In genomic region chr2:86231680-86232372, GRCh38 we compare ENCODE assay signal across 2 cellular contexts.
TF ChIP-seq lines count a peak whose summit lies in the region.

No MANE protein-coding gene starts in this region.

TF ChIP-seq in HepG2, 621 proteins besides CTCF, POLR2A, EP300 and RAD21:
- TF ChIP-seq ZNF513 (CRISPR knock-in tag; conservative IDR thresholded peaks at IDR 0.05) (no peak), NR2F2 (IDR thresholded peaks at IDR 0.05; ENCODE audit: borderline replicate concordance, low read depth) (no peak), SP1 (IDR thresholded peaks at IDR 0.05) (no peak), SP1 (CRISPR knock-in tag; IDR thresholded peaks at IDR 0.05) (no peak), MLLT10 (CRISPR knock-in tag; IDR thresholded peaks at IDR 0.05) (no peak), SIN3A (IDR thresholded peaks at IDR 0.05; ENCODE audit: borderline replicate concordance, low read depth, low read length) (no peak), FOXC1 (CRISPR knock-in tag; IDR thresholded peaks at IDR 0.05; ENCODE audit: borderline replicate concordance) (no peak), ZNF354B (CRISPR knock-in tag; IDR thresholded peaks at IDR 0.05) (no peak), CENPT (CRISPR knock-in tag; IDR thresholded peaks at IDR 0.05; ENCODE audit: low read depth) (no peak), ZNF296 (CRISPR knock-in tag; conservative IDR thresholded peaks at IDR 0.05) (no peak), ZNF792 (CRISPR knock-in tag; IDR thresholded peaks at IDR 0.05) (no peak)
- TF ChIP-seq, protein P1, sequence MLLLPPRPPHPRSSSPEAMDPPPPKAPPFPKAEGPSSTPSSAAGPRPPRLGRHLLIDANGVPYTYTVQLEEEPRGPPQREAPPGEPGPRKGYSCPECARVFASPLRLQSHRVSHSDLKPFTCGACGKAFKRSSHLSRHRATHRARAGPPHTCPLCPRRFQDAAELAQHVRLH (CRISPR knock-in tag; IDR thresholded peaks at IDR 0.05; ENCODE audit: borderline replicate concordance, low read depth), result no peak
- TF ChIP-seq, protein P2, sequence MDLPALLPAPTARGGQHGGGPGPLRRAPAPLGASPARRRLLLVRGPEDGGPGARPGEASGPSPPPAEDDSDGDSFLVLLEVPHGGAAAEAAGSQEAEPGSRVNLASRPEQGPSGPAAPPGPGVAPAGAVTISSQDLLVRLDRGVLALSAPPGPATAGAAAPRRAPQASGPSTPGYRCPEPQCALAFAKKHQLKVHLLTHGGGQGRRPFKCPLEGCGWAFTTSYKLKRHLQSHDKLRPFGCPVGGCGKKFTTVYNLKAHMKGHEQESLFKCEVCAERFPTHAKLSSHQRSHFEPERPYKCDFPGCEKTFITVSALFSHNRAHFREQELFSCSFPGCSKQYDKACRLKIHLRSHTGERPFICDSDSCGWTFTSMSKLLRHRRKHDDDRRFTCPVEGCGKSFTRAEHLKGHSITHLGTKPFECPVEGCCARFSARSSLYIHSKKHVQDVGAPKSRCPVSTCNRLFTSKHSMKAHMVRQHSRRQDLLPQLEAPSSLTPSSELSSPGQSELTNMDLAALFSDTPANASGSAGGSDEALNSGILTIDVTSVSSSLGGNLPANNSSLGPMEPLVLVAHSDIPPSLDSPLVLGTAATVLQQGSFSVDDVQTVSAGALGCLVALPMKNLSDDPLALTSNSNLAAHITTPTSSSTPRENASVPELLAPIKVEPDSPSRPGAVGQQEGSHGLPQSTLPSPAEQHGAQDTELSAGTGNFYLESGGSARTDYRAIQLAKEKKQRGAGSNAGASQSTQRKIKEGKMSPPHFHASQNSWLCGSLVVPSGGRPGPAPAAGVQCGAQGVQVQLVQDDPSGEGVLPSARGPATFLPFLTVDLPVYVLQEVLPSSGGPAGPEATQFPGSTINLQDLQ (CRISPR knock-in tag; IDR thresholded peaks at IDR 0.05), result no peak
TF ChIP-seq in HepG2: peak in this region for 0.

TF ChIP-seq in H1, 55 proteins besides CTCF, POLR2A, EP300 and RAD21:
- TF ChIP-seq CTBP2 (IDR thresholded peaks at IDR 0.05; ENCODE audit: borderline replicate concordance, insufficient read depth, insufficient read length, low read length) (no peak), POLR2AphosphoS5 (IDR thresholded peaks at IDR 0.05; ENCODE audit: low read depth, low read length) (no peak), JUN (IDR thresholded peaks at IDR 0.05; ENCODE audit: low read depth, low read length) (no peak), EGR1 (IDR thresholded peaks at IDR 0.05; ENCODE audit: borderline replicate concordance, low read depth, low read length) (no peak)
- TF ChIP-seq, protein P3, sequence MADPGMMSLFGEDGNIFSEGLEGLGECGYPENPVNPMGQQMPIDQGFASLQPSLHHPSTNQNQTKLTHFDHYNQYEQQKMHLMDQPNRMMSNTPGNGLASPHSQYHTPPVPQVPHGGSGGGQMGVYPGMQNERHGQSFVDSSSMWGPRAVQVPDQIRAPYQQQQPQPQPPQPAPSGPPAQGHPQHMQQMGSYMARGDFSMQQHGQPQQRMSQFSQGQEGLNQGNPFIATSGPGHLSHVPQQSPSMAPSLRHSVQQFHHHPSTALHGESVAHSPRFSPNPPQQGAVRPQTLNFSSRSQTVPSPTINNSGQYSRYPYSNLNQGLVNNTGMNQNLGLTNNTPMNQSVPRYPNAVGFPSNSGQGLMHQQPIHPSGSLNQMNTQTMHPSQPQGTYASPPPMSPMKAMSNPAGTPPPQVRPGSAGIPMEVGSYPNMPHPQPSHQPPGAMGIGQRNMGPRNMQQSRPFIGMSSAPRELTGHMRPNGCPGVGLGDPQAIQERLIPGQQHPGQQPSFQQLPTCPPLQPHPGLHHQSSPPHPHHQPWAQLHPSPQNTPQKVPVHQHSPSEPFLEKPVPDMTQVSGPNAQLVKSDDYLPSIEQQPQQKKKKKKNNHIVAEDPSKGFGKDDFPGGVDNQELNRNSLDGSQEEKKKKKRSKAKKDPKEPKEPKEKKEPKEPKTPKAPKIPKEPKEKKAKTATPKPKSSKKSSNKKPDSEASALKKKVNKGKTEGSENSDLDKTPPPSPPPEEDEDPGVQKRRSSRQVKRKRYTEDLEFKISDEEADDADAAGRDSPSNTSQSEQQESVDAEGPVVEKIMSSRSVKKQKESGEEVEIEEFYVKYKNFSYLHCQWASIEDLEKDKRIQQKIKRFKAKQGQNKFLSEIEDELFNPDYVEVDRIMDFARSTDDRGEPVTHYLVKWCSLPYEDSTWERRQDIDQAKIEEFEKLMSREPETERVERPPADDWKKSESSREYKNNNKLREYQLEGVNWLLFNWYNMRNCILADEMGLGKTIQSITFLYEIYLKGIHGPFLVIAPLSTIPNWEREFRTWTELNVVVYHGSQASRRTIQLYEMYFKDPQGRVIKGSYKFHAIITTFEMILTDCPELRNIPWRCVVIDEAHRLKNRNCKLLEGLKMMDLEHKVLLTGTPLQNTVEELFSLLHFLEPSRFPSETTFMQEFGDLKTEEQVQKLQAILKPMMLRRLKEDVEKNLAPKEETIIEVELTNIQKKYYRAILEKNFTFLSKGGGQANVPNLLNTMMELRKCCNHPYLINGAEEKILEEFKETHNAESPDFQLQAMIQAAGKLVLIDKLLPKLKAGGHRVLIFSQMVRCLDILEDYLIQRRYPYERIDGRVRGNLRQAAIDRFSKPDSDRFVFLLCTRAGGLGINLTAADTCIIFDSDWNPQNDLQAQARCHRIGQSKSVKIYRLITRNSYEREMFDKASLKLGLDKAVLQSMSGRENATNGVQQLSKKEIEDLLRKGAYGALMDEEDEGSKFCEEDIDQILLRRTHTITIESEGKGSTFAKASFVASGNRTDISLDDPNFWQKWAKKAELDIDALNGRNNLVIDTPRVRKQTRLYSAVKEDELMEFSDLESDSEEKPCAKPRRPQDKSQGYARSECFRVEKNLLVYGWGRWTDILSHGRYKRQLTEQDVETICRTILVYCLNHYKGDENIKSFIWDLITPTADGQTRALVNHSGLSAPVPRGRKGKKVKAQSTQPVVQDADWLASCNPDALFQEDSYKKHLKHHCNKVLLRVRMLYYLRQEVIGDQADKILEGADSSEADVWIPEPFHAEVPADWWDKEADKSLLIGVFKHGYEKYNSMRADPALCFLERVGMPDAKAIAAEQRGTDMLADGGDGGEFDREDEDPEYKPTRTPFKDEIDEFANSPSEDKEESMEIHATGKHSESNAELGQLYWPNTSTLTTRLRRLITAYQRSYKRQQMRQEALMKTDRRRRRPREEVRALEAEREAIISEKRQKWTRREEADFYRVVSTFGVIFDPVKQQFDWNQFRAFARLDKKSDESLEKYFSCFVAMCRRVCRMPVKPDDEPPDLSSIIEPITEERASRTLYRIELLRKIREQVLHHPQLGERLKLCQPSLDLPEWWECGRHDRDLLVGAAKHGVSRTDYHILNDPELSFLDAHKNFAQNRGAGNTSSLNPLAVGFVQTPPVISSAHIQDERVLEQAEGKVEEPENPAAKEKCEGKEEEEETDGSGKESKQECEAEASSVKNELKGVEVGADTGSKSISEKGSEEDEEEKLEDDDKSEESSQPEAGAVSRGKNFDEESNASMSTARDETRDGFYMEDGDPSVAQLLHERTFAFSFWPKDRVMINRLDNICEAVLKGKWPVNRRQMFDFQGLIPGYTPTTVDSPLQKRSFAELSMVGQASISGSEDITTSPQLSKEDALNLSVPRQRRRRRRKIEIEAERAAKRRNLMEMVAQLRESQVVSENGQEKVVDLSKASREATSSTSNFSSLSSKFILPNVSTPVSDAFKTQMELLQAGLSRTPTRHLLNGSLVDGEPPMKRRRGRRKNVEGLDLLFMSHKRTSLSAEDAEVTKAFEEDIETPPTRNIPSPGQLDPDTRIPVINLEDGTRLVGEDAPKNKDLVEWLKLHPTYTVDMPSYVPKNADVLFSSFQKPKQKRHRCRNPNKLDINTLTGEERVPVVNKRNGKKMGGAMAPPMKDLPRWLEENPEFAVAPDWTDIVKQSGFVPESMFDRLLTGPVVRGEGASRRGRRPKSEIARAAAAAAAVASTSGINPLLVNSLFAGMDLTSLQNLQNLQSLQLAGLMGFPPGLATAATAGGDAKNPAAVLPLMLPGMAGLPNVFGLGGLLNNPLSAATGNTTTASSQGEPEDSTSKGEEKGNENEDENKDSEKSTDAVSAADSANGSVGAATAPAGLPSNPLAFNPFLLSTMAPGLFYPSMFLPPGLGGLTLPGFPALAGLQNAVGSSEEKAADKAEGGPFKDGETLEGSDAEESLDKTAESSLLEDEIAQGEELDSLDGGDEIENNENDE (IDR thresholded peaks at IDR 0.05; ENCODE audit: insufficient replicate concordance, low read length), result no peak
- TF ChIP-seq, protein P4, sequence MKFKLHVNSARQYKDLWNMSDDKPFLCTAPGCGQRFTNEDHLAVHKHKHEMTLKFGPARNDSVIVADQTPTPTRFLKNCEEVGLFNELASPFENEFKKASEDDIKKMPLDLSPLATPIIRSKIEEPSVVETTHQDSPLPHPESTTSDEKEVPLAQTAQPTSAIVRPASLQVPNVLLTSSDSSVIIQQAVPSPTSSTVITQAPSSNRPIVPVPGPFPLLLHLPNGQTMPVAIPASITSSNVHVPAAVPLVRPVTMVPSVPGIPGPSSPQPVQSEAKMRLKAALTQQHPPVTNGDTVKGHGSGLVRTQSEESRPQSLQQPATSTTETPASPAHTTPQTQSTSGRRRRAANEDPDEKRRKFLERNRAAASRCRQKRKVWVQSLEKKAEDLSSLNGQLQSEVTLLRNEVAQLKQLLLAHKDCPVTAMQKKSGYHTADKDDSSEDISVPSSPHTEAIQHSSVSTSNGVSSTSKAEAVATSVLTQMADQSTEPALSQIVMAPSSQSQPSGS (IDR thresholded peaks at IDR 0.05; ENCODE audit: low read length), result no peak
